13 cellular contexts compared by ENCODE assay signal in genomic region chr4:40575846-40576245, GRCh38. TPM values are rescaled to one million over a fixed set of nuclear protein-coding genes. Genes with fewer than 3 reads are reported as not detected.
A peak's percentile ranks its signal among the peaks of the same experiment; 100 is the strongest.
DNase-seq lines count a peak whose midpoint lies in the region; TF ChIP-seq lines count a peak whose summit lies in the region.
"Had no signal": no experiment of that assay in that cellular context is flagged by ENCODE, and none has a peak within 500 bp of the region (broad histone marks: within the 10 kb centered on the region; RNA-seq: fewer than 3 reads in every experiment).

No MANE protein-coding gene starts in this region.

- peak overlapping the region; percentile 79 for H2BK120ac ChIP-seq in mesendoderm (ENCODE audit: low read depth, low read length)

- WGBS in mesendoderm (ENCODE audit: extremely low coverage, insufficient coverage, low lambda C conversion rate): no CpG with 5 or more reads among the region's 2 CpGs

- H3K4me1 ChIP-seq in mesendoderm (ENCODE audit: control insufficient read depth, low read depth, low read length) (peaks cover 7% of the 10 kb centered on the region), Karpas-422 (ENCODE audit: low read length) (peaks cover 3% of the 10 kb centered on the region; the same call in 1 of the 2 replicates)

- H2BK15ac ChIP-seq in mesendoderm (replicated peaks; ENCODE audit: low read depth): no peak overlapping the region

- H3K36me3 Mint-ChIP-seq in activated CD4-positive, alpha-beta T cell treated with anti-CD3 and anti-CD28 coated beads, Interleukin-2, amount 10 ng/mL, durations not matched to agents 24 days and 14 days (ENCODE audit: low read depth): peaks cover 2% of the 10 kb centered on the region
- peaks cover 24% of the 10 kb centered on the region for H3K36me3 Mint-ChIP-seq in activated T-helper 2 cell treated with anti-CD3 and anti-CD28 coated beads, Interferon-gamma antibody, Interleukin-2, Interleukin-4, amounts not matched to agents 10 μg/mL and 5 μg/mL and 100 μg/mL, durations not matched to agents 14 hours and 24 hours and 36 hours (ENCODE audit: low read depth)
- H3K36me3 Mint-ChIP-seq in type B pancreatic cell: peaks cover 3% of the 10 kb centered on the region
- H3K36me3 Mint-ChIP-seq: natural killer cell had no signal

- H3K56ac ChIP-seq in mesendoderm (ENCODE audit: low read length): no peak overlapping the region

- H3K4me3 ChIP-seq in mesendoderm (ENCODE audit: low read length) (no peak overlapping the region), Karpas-422 (ENCODE audit: low read length) (no peak overlapping the region)
- H3K4me3 ChIP-seq: suprapubic skin had no signal

- H2AK5ac ChIP-seq in mesendoderm (ENCODE audit: low read length): no peak overlapping the region

- peaks cover 4% of the 10 kb centered on the region for H3K79me1 ChIP-seq in mesendoderm (ENCODE audit: low read length)

- H3K27ac Mint-ChIP-seq in activated CD4-positive, alpha-beta T cell treated with anti-CD3 and anti-CD28 coated beads, Interleukin-2, amount 10 ng/mL, durations not matched to agents 24 days and 14 days: peak overlapping the region; percentile 78
- peak overlapping the region; percentile 79 for H3K27ac Mint-ChIP-seq in activated T-helper 2 cell treated with anti-CD3 and anti-CD28 coated beads, Interferon-gamma antibody, Interleukin-2, Interleukin-4, amounts not matched to agents 10 μg/mL and 5 μg/mL and 100 μg/mL, durations not matched to agents 14 hours and 24 hours and 36 hours
- peak overlapping the region; percentile 96 for H3K27ac Mint-ChIP-seq in type B pancreatic cell
- H3K27ac Mint-ChIP-seq: activated CD4-positive, alpha-beta memory T cell treated with anti-CD3 and anti-CD28 coated beads, Interleukin-2, amount 10 ng/mL, durations not matched to agents 7 days and 5 days; natural killer cell had no signal

- H3K4me2 ChIP-seq in mesendoderm (ENCODE audit: low read length): no peak overlapping the region
- no peak overlapping the region for H3K4me2 ChIP-seq in Karpas-422 (ENCODE audit: low read depth, low read length, poor library complexity, severe bottlenecking)

- peaks cover 43% of the 10 kb centered on the region for H3K4me1 Mint-ChIP-seq in activated CD4-positive, alpha-beta T cell treated with anti-CD3 and anti-CD28 coated beads, Interleukin-2, amount 10 ng/mL, durations not matched to agents 24 days and 14 days
- H3K4me1 Mint-ChIP-seq in activated T-helper 2 cell treated with anti-CD3 and anti-CD28 coated beads, Interferon-gamma antibody, Interleukin-2, Interleukin-4, amounts not matched to agents 10 μg/mL and 5 μg/mL and 100 μg/mL, durations not matched to agents 14 hours and 24 hours and 36 hours (ENCODE audit: low read depth): peaks cover 57% of the 10 kb centered on the region
- H3K4me1 Mint-ChIP-seq in type B pancreatic cell (ENCODE audit: unreplicated experiment): peaks cover 35% of the 10 kb centered on the region

- no peaks in the 10 kb centered on the region for H3K9me3 Mint-ChIP-seq in activated CD4-positive, alpha-beta T cell treated with anti-CD3 and anti-CD28 coated beads, Interleukin-2, amount 10 ng/mL, durations not matched to agents 24 days and 14 days
- no peaks in the 10 kb centered on the region for H3K9me3 Mint-ChIP-seq in activated T-helper 2 cell treated with anti-CD3 and anti-CD28 coated beads, Interferon-gamma antibody, Interleukin-2, Interleukin-4, amounts not matched to agents 10 μg/mL and 5 μg/mL and 100 μg/mL, durations not matched to agents 14 hours and 24 hours and 36 hours
- no peaks in the 10 kb centered on the region for H3K9me3 Mint-ChIP-seq in type B pancreatic cell
- H3K9me3 Mint-ChIP-seq: activated CD4-positive, alpha-beta memory T cell treated with anti-CD3 and anti-CD28 coated beads, Interleukin-2, amount 10 ng/mL, durations not matched to agents 7 days and 5 days; natural killer cell; T-helper 1 cell treated with Interleukin-12 subunit alpha and Interleukin-12 subunit beta and Interleukin-4 antibody, amounts not matched to agents 30 μg/mL and 1 μg/mL, for 36 hours had no signal

- no peak overlapping the region for H4K5ac ChIP-seq in mesendoderm (ENCODE audit: low read length)

- H3K4ac ChIP-seq in mesendoderm (ENCODE audit: low read depth, low read length): peak overlapping the region; percentile 59

- H3K79me2 ChIP-seq in mesendoderm (ENCODE audit: control insufficient read depth, insufficient read depth, low read length) (peaks cover 10% of the 10 kb centered on the region), Karpas-422 (ENCODE audit: low read length) (no peaks in the 10 kb centered on the region)

- H3K18ac ChIP-seq in mesendoderm (ENCODE audit: low read length): peak overlapping the region; percentile 56

- H3K9ac ChIP-seq in mesendoderm (ENCODE audit: low read length) (no peak overlapping the region), Karpas-422 (ENCODE audit: low read length) (no peak overlapping the region)

- TF ChIP-seq CTCF in type B pancreatic cell (conservative IDR thresholded peaks at IDR 0.05): no peak

- no peaks in the 10 kb centered on the region for H3K9me3 ChIP-seq in Karpas-422 (ENCODE audit: low read length)
- H3K9me3 ChIP-seq: suprapubic skin had no signal

- no peak overlapping the region for H4K8ac ChIP-seq in mesendoderm (ENCODE audit: low read depth, low read length)

- intact Hi-C loops in activated CD4-positive, alpha-beta T cell treated with anti-CD3 and anti-CD28 coated beads, Interleukin-2, amount 10 ng/mL, durations not matched to agents 24 days and 14 days (cut with micrococcal nuclease): no loop called here
- intact Hi-C loops in activated T-helper 2 cell treated with anti-CD3 and anti-CD28 coated beads, Interferon-gamma antibody, Interleukin-2, Interleukin-4, amounts not matched to agents 10 μg/mL and 5 μg/mL and 100 μg/mL, durations not matched to agents 14 hours and 24 hours and 36 hours (cut with micrococcal nuclease): no loop called here

- no peak overlapping the region for H2AFZ ChIP-seq in Karpas-422 (ENCODE audit: low read length)

- DNase-seq in activated CD4-positive, alpha-beta T cell treated with anti-CD3 and anti-CD28 coated beads, Interleukin-2, amount 10 ng/mL, durations not matched to agents 24 days and 14 days: no peak
- no peak for DNase-seq in activated CD4-positive, alpha-beta T cell treated with anti-CD3 and anti-CD28 coated beads for 1 hour
- DNase-seq in activated T-helper 2 cell treated with anti-CD3 and anti-CD28 coated beads, Interferon-gamma antibody, Interleukin-2, Interleukin-4, amounts not matched to agents 10 μg/mL and 5 μg/mL and 100 μg/mL, durations not matched to agents 14 hours and 24 hours and 36 hours (ENCODE audit: low spot score): no peak
- DNase-seq in mesendoderm: peak; percentile 91
- no peak for DNase-seq in type B pancreatic cell (ENCODE audit: extremely low spot score, unreplicated experiment)
- no peak for DNase-seq in ureter (ENCODE audit: low spot score)
- DNase-seq in Karpas-422: no peak
- DNase-seq in T-helper 9 cell: no peak
- DNase-seq: activated CD4-positive, alpha-beta memory T cell treated with anti-CD3 and anti-CD28 coated beads, Interleukin-2, amount 10 ng/mL, durations not matched to agents 7 days and 5 days; activated gamma-delta T cell; natural killer cell had no signal

- no peak overlapping the region for H2BK5ac ChIP-seq in mesendoderm (ENCODE audit: low read length)

- H3K36me3 ChIP-seq in mesendoderm (ENCODE audit: control insufficient read depth, insufficient read depth, low read length): no peaks in the 10 kb centered on the region
- no peaks in the 10 kb centered on the region for H3K36me3 ChIP-seq in Karpas-422 (ENCODE audit: insufficient read depth, low read length)
- H3K36me3 ChIP-seq: suprapubic skin had no signal

- H3K23ac ChIP-seq in mesendoderm (ENCODE audit: low read length): no peak overlapping the region

- H3K27me3 ChIP-seq in mesendoderm (ENCODE audit: insufficient read depth, low read length, poor library complexity) (no peaks in the 10 kb centered on the region), Karpas-422 (ENCODE audit: low read length) (no peaks in the 10 kb centered on the region)
- H3K27me3 ChIP-seq: suprapubic skin had no signal

- no peaks in the 10 kb centered on the region for H3K27me3 Mint-ChIP-seq in activated CD4-positive, alpha-beta T cell treated with anti-CD3 and anti-CD28 coated beads, Interleukin-2, amount 10 ng/mL, durations not matched to agents 24 days and 14 days
- no peaks in the 10 kb centered on the region for H3K27me3 Mint-ChIP-seq in activated T-helper 2 cell treated with anti-CD3 and anti-CD28 coated beads, Interferon-gamma antibody, Interleukin-2, Interleukin-4, amounts not matched to agents 10 μg/mL and 5 μg/mL and 100 μg/mL, durations not matched to agents 14 hours and 24 hours and 36 hours (ENCODE audit: low read depth)
- no peaks in the 10 kb centered on the region for H3K27me3 Mint-ChIP-seq in type B pancreatic cell
- H3K27me3 Mint-ChIP-seq: activated CD4-positive, alpha-beta memory T cell treated with anti-CD3 and anti-CD28 coated beads, Interleukin-2, amount 10 ng/mL, durations not matched to agents 7 days and 5 days had no signal

- no peaks in the 10 kb centered on the region for H3K9me2 ChIP-seq in Karpas-422 (replicated peaks; ENCODE audit: insufficient read depth, low read length)

- H4K20me1 ChIP-seq in Karpas-422 (ENCODE audit: insufficient read depth, low read depth, low read length): no peaks in the 10 kb centered on the region

- H3K27ac ChIP-seq in mesendoderm (ENCODE audit: low read depth, low read length) (no peak overlapping the region), Karpas-422 (ENCODE audit: low read length) (no peak overlapping the region)

- H3K4me3 Mint-ChIP-seq in activated CD4-positive, alpha-beta T cell treated with anti-CD3 and anti-CD28 coated beads, Interleukin-2, amount 10 ng/mL, durations not matched to agents 24 days and 14 days: no peak overlapping the region
- H3K4me3 Mint-ChIP-seq in activated T-helper 2 cell treated with anti-CD3 and anti-CD28 coated beads, Interferon-gamma antibody, Interleukin-2, Interleukin-4, amounts not matched to agents 10 μg/mL and 5 μg/mL and 100 μg/mL, durations not matched to agents 14 hours and 24 hours and 36 hours (ENCODE audit: low read depth): no peak overlapping the region
- no peak overlapping the region for H3K4me3 Mint-ChIP-seq in type B pancreatic cell
- H3K4me3 Mint-ChIP-seq: activated CD4-positive, alpha-beta memory T cell treated with anti-CD3 and anti-CD28 coated beads, Interleukin-2, amount 10 ng/mL, durations not matched to agents 7 days and 5 days; natural killer cell had no signal

RNA-seq across cellular contexts. Expression of gene RBM47, which starts 53.8 kb away (rescaled TPM):
- 10.7 and 13.0 TPM in 2 replicates for total RNA-seq in activated CD4-positive, alpha-beta T cell treated with anti-CD3 and anti-CD28 coated beads, Interleukin-2, amount 10 ng/mL, durations not matched to agents 24 days and 14 days
- 32.9 and 34.8 TPM in 2 replicates for total RNA-seq in activated T-helper 2 cell treated with anti-CD3 and anti-CD28 coated beads, Interferon-gamma antibody, Interleukin-2, Interleukin-4, amounts not matched to agents 10 μg/mL and 5 μg/mL and 100 μg/mL, durations not matched to agents 14 hours and 24 hours and 36 hours
- 50.9 TPM for polyA plus RNA-seq in mesendoderm (2013, experiment 1 of 2)
- 51.8 TPM for polyA plus RNA-seq in mesendoderm (2013, experiment 2 of 2)
- total RNA-seq in type B pancreatic cell (ENCODE audit: low replicate concordance): 53.5 and 97.1 TPM in 2 replicates
- total RNA-seq in ureter: 110 TPM
- not detected in 2 replicates for total RNA-seq in Karpas-422 (2014; rRNA removed; shearing (Covaris generic); ENCODE audit: low replicate concordance)

Comparison
In these comparisons a context has a peak if more than half of its experiments do, and no peak if none do; other contexts are left out.
1. RNA of gene RBM47, which starts 53.8 kb away (total RNA-seq): 110 TPM in ureter (single experiment), 53.5 to 97.1 TPM in type B pancreatic cell, 32.9 to 34.8 TPM in activated T-helper 2 cell treated with anti-CD3 and anti-CD28 coated beads, Interferon-gamma antibody, Interleukin-2, Interleukin-4, amounts not matched to agents 10 μg/mL and 5 μg/mL and 100 μg/mL, durations not matched to agents 14 hours and 24 hours and 36 hours and 10.7 to 13.0 TPM in activated CD4-positive, alpha-beta T cell treated with anti-CD3 and anti-CD28 coated beads, Interleukin-2, amount 10 ng/mL, durations not matched to agents 24 days and 14 days; not detected in Karpas-422; every median in the first group is over 10 times any median in the second.
2. Peak in every context shown above with its lines, with median percentiles within 50 percentile points of each other: H3K27ac Mint-ChIP-seq.